ENCODE assay signal across 20 cellular contexts in genomic region chr17:73197141-73197540, GRCh38. TPM values are rescaled to one million over a fixed set of nuclear protein-coding genes. Genes with fewer than 3 reads are reported as not detected.
"Had no signal": no experiment of that assay in that cellular context is flagged by ENCODE, and none has a peak within 500 bp of the region (broad histone marks: within the 10 kb centered on the region; RNA-seq: fewer than 3 reads in every experiment).

No MANE protein-coding gene starts in this region.

- H3K27me3 Mint-ChIP-seq: activated CD4-positive, alpha-beta memory T cell treated with anti-CD3 and anti-CD28 coated beads for 36 hours; activated CD8-positive, alpha-beta memory T cell treated with anti-CD3 and anti-CD28 coated beads, Interleukin-2, amount 10 ng/mL, durations not matched to agents 7 days and 5 days; dendritic cell treated with granulocyte-macrophage colony-stimulating factor and Interleukin-4, amounts not matched to agents 40 ng/mL and 50 ng/mL, for 4 days; effector memory CD8-positive, alpha-beta T cell; naive thymus-derived CD4-positive, alpha-beta T cell; T-cell had no signal

- H3K4me3 ChIP-seq: body of pancreas, heart right ventricle, mucosa of descending colon, thoracic aorta had no signal

- H3K27ac ChIP-seq: heart right ventricle, neutrophil, parathyroid adenoma, thoracic aorta had no signal

- DNase-seq: activated CD4-positive, alpha-beta memory T cell treated with anti-CD3 and anti-CD28 coated beads for 36 hours; activated CD4-positive, alpha-beta T cell treated with anti-CD3 and anti-CD28 coated beads for 1 hour; activated CD8-positive, alpha-beta memory T cell treated with anti-CD3 and anti-CD28 coated beads, Interleukin-2, amount 10 ng/mL, durations not matched to agents 7 days and 5 days; activated naive CD4-positive, alpha-beta T cell; activated T-cell treated with anti-CD3 and anti-CD28 coated beads, Interleukin-2, amount 50 U/mL, for 4 hours; amniotic stem cell; effector memory CD8-positive, alpha-beta T cell; mammary epithelial cell; naive thymus-derived CD4-positive, alpha-beta T cell; SK-N-SH; stimulated activated CD4-positive, alpha-beta T cell treated with anti-CD3 and anti-CD28 coated beads, Interleukin-1b, Interleukin-23, amount 100 ng/mL, for 48 hours; T-cell; T1000 had no signal

- ATAC-seq: activated CD8-positive, alpha-beta memory T cell treated with anti-CD3 and anti-CD28 coated beads, Interleukin-2, amount 10 ng/mL, durations not matched to agents 7 days and 5 days; activated T-cell treated with anti-CD3 and anti-CD28 coated beads, Interleukin-2, amount 50 U/mL, for 4 hours; effector memory CD8-positive, alpha-beta T cell; heart right ventricle; naive thymus-derived CD4-positive, alpha-beta T cell; T-cell had no signal

- H3K9me3 Mint-ChIP-seq: activated CD4-positive, alpha-beta memory T cell treated with anti-CD3 and anti-CD28 coated beads for 36 hours; activated T-cell treated with anti-CD3 and anti-CD28 coated beads, Interleukin-2, amount 50 U/mL, for 4 hours; dendritic cell treated with granulocyte-macrophage colony-stimulating factor and Interleukin-4, amounts not matched to agents 40 ng/mL and 50 ng/mL, for 4 days; effector memory CD8-positive, alpha-beta T cell; T-cell had no signal

- H3K9me3 ChIP-seq: body of pancreas, heart right ventricle, mucosa of descending colon, neutrophil, SK-N-SH, thoracic aorta had no signal

- H3K4me3 Mint-ChIP-seq: activated CD4-positive, alpha-beta memory T cell treated with anti-CD3 and anti-CD28 coated beads for 36 hours; activated CD8-positive, alpha-beta memory T cell treated with anti-CD3 and anti-CD28 coated beads, Interleukin-2, amount 10 ng/mL, durations not matched to agents 7 days and 5 days; activated T-cell treated with anti-CD3 and anti-CD28 coated beads, Interleukin-2, amount 50 U/mL, for 4 hours; dendritic cell treated with granulocyte-macrophage colony-stimulating factor and Interleukin-4, amounts not matched to agents 40 ng/mL and 50 ng/mL, for 4 days; T-cell had no signal

- H3K27me3 ChIP-seq: body of pancreas, heart right ventricle, neutrophil had no signal

- H3K27ac Mint-ChIP-seq: activated CD4-positive, alpha-beta memory T cell treated with anti-CD3 and anti-CD28 coated beads for 36 hours; activated CD8-positive, alpha-beta memory T cell treated with anti-CD3 and anti-CD28 coated beads, Interleukin-2, amount 10 ng/mL, durations not matched to agents 7 days and 5 days; dendritic cell treated with granulocyte-macrophage colony-stimulating factor and Interleukin-4, amounts not matched to agents 40 ng/mL and 50 ng/mL, for 4 days had no signal

RNA-seq across cellular contexts. Expression of gene SSTR2, which starts 32.3 kb away (rescaled TPM):
- total RNA-seq: mammary epithelial cell; naive thymus-derived CD4-positive, alpha-beta T cell; T-cell had no signal
- polyA plus RNA-seq: mammary epithelial cell; naive thymus-derived CD4-positive, alpha-beta T cell had no signal
